ENCODE assay signal across 1 cellular context in the genomic region with DNA sequence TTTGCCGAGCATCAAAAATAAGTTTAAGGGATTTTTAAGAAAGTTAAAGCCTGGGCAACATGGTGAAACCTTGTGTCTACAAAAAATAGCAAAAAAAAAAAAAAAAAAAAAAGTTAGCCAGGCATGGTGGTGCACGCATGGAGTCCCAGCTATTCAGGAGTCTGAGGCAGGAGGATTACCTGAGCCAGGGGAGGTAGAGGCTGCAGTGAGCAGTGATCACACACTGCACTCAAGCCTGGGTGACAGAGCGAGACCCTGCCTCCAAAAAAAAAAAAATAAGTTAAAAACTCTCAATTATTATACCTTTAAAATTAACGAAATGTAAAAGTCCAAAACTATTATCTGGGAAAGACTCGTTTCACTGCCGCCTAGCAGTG.
TF ChIP-seq lines count a peak whose summit lies in the region.

No MANE protein-coding gene starts in this region.

TF ChIP-seq in GM12878, 131 proteins besides CTCF, POLR2A, EP300 and RAD21 (continued from another document):
- TF ChIP-seq, protein P1, sequence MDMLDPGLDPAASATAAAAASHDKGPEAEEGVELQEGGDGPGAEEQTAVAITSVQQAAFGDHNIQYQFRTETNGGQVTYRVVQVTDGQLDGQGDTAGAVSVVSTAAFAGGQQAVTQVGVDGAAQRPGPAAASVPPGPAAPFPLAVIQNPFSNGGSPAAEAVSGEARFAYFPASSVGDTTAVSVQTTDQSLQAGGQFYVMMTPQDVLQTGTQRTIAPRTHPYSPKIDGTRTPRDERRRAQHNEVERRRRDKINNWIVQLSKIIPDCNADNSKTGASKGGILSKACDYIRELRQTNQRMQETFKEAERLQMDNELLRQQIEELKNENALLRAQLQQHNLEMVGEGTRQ (IDR thresholded peaks at IDR 0.05; ENCODE audit: borderline replicate concordance, low read depth, low read length): no peak
- TF ChIP-seq ATF7 (IDR thresholded peaks at IDR 0.05; ENCODE audit: low read depth) (no peak), BRCA1 (IDR thresholded peaks at IDR 0.05; ENCODE audit: low read depth, low read length) (no peak), CBX5 (IDR thresholded peaks at IDR 0.05; ENCODE audit: low read depth) (no peak), STAT1 (conservative IDR thresholded peaks at IDR 0.05) (no peak), NR2F1 (conservative IDR thresholded peaks at IDR 0.05) (no peak), HCFC1 (IDR thresholded peaks at IDR 0.05; ENCODE audit: low read length) (no peak), MTA3 (IDR thresholded peaks at IDR 0.05; ENCODE audit: borderline replicate concordance, low read length) (no peak), WRNIP1 (IDR thresholded peaks at IDR 0.05; ENCODE audit: borderline replicate concordance, low read depth, low read length) (no peak), EZH2 (IDR thresholded peaks at IDR 0.05; ENCODE audit: borderline replicate concordance, control insufficient read depth, low read depth, low read length) (no peak), DPF2 (IDR thresholded peaks at IDR 0.05) (no peak), RUNX3 (IDR thresholded peaks at IDR 0.05; ENCODE audit: low read length) (no peak), RB1 (IDR thresholded peaks at IDR 0.05; ENCODE audit: borderline replicate concordance) (no peak), MTA2 (IDR thresholded peaks at IDR 0.05; ENCODE audit: low read depth) (no peak)
- TF ChIP-seq, protein P2, sequence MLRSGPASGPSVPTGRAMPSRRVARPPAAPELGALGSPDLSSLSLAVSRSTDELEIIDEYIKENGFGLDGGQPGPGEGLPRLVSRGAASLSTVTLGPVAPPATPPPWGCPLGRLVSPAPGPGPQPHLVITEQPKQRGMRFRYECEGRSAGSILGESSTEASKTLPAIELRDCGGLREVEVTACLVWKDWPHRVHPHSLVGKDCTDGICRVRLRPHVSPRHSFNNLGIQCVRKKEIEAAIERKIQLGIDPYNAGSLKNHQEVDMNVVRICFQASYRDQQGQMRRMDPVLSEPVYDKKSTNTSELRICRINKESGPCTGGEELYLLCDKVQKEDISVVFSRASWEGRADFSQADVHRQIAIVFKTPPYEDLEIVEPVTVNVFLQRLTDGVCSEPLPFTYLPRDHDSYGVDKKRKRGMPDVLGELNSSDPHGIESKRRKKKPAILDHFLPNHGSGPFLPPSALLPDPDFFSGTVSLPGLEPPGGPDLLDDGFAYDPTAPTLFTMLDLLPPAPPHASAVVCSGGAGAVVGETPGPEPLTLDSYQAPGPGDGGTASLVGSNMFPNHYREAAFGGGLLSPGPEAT (IDR thresholded peaks at IDR 0.05; ENCODE audit: low read depth): no peak
- TF ChIP-seq, protein P3, sequence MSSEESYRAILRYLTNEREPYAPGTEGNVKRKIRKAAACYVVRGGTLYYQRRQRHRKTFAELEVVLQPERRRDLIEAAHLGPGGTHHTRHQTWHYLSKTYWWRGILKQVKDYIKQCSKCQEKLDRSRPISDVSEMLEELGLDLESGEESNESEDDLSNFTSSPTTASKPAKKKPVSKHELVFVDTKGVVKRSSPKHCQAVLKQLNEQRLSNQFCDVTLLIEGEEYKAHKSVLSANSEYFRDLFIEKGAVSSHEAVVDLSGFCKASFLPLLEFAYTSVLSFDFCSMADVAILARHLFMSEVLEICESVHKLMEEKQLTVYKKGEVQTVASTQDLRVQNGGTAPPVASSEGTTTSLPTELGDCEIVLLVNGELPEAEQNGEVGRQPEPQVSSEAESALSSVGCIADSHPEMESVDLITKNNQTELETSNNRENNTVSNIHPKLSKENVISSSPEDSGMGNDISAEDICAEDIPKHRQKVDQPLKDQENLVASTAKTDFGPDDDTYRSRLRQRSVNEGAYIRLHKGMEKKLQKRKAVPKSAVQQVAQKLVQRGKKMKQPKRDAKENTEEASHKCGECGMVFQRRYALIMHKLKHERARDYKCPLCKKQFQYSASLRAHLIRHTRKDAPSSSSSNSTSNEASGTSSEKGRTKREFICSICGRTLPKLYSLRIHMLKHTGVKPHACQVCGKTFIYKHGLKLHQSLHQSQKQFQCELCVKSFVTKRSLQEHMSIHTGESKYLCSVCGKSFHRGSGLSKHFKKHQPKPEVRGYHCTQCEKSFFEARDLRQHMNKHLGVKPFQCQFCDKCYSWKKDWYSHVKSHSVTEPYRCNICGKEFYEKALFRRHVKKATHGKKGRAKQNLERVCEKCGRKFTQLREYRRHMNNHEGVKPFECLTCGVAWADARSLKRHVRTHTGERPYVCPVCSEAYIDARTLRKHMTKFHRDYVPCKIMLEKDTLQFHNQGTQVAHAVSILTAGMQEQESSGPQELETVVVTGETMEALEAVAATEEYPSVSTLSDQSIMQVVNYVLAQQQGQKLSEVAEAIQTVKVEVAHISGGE (CRISPR knock-in tag; IDR thresholded peaks at IDR 0.05): no peak
- TF ChIP-seq, protein P4, sequence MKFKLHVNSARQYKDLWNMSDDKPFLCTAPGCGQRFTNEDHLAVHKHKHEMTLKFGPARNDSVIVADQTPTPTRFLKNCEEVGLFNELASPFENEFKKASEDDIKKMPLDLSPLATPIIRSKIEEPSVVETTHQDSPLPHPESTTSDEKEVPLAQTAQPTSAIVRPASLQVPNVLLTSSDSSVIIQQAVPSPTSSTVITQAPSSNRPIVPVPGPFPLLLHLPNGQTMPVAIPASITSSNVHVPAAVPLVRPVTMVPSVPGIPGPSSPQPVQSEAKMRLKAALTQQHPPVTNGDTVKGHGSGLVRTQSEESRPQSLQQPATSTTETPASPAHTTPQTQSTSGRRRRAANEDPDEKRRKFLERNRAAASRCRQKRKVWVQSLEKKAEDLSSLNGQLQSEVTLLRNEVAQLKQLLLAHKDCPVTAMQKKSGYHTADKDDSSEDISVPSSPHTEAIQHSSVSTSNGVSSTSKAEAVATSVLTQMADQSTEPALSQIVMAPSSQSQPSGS (IDR thresholded peaks at IDR 0.05; ENCODE audit: low read length): no peak
- TF ChIP-seq, protein P5, sequence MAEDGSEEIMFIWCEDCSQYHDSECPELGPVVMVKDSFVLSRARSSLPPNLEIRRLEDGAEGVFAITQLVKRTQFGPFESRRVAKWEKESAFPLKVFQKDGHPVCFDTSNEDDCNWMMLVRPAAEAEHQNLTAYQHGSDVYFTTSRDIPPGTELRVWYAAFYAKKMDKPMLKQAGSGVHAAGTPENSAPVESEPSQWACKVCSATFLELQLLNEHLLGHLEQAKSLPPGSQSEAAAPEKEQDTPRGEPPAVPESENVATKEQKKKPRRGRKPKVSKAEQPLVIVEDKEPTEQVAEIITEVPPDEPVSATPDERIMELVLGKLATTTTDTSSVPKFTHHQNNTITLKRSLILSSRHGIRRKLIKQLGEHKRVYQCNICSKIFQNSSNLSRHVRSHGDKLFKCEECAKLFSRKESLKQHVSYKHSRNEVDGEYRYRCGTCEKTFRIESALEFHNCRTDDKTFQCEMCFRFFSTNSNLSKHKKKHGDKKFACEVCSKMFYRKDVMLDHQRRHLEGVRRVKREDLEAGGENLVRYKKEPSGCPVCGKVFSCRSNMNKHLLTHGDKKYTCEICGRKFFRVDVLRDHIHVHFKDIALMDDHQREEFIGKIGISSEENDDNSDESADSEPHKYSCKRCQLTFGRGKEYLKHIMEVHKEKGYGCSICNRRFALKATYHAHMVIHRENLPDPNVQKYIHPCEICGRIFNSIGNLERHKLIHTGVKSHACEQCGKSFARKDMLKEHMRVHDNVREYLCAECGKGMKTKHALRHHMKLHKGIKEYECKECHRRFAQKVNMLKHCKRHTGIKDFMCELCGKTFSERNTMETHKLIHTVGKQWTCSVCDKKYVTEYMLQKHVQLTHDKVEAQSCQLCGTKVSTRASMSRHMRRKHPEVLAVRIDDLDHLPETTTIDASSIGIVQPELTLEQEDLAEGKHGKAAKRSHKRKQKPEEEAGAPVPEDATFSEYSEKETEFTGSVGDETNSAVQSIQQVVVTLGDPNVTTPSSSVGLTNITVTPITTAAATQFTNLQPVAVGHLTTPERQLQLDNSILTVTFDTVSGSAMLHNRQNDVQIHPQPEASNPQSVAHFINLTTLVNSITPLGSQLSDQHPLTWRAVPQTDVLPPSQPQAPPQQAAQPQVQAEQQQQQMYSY (CRISPR knock-in tag; IDR thresholded peaks at IDR 0.05): no peak
- TF ChIP-seq, protein P6, sequence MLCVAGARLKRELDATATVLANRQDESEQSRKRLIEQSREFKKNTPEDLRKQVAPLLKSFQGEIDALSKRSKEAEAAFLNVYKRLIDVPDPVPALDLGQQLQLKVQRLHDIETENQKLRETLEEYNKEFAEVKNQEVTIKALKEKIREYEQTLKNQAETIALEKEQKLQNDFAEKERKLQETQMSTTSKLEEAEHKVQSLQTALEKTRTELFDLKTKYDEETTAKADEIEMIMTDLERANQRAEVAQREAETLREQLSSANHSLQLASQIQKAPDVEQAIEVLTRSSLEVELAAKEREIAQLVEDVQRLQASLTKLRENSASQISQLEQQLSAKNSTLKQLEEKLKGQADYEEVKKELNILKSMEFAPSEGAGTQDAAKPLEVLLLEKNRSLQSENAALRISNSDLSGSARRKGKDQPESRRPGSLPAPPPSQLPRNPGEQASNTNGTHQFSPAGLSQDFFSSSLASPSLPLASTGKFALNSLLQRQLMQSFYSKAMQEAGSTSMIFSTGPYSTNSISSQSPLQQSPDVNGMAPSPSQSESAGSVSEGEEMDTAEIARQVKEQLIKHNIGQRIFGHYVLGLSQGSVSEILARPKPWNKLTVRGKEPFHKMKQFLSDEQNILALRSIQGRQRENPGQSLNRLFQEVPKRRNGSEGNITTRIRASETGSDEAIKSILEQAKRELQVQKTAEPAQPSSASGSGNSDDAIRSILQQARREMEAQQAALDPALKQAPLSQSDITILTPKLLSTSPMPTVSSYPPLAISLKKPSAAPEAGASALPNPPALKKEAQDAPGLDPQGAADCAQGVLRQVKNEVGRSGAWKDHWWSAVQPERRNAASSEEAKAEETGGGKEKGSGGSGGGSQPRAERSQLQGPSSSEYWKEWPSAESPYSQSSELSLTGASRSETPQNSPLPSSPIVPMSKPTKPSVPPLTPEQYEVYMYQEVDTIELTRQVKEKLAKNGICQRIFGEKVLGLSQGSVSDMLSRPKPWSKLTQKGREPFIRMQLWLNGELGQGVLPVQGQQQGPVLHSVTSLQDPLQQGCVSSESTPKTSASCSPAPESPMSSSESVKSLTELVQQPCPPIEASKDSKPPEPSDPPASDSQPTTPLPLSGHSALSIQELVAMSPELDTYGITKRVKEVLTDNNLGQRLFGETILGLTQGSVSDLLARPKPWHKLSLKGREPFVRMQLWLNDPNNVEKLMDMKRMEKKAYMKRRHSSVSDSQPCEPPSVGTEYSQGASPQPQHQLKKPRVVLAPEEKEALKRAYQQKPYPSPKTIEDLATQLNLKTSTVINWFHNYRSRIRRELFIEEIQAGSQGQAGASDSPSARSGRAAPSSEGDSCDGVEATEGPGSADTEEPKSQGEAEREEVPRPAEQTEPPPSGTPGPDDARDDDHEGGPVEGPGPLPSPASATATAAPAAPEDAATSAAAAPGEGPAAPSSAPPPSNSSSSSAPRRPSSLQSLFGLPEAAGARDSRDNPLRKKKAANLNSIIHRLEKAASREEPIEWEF (IDR thresholded peaks at IDR 0.05; ENCODE audit: insufficient replicate concordance, low read depth, low read length): no peak
